In the genomic region with DNA sequence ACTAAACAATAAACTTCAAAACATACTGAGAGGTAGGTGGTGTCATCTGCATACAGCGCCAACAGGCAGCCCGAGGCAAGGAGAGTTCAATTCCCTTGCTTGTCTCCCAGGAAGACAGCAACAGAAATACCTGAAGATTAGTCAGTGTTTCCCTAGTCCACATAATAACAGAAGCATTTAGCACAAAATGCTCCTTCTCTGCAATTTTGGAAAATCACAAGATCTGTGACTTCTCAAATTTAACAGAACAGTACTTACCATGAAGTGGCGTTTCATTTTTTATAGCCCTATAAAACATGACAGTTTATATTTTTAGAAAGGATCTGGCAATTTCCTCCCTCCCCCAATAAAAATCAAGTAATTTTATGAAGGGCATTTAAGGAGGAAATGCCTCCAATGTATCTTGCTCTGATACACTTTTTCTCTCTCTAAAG, we compare ENCODE assay signal across 11 cellular contexts.
DNase-seq lines count a peak whose midpoint lies in the region; TF ChIP-seq lines count a peak whose summit lies in the region.
"Had no signal": no experiment of that assay in that cellular context is flagged by ENCODE, and none has a peak within 500 bp of the region (broad histone marks: within the 10 kb centered on the region; RNA-seq: fewer than 3 reads in every experiment).

No MANE protein-coding gene starts in this region.

- no peak overlapping the region for H2BK15ac ChIP-seq in neuronal stem cell (ENCODE audit: low read length)

- CTCF ChIA-PET in CD8-positive, alpha-beta memory T cell (lab: Charles Lee) = no interaction called here

- H3K18ac ChIP-seq in neuronal stem cell (ENCODE audit: low read length) = no peak overlapping the region

- intact Hi-C loops in sigmoid colon (cut with DNase I) = no loop called here

- peak; percentile 25 to 92 (median 58) for TF ChIP-seq EP300 in sigmoid colon (IDR thresholded peaks at IDR 0.05)

- H3K36me3 ChIP-seq in NT2/D1 (ENCODE audit: insufficient read depth, insufficient read length, low read length) = no peaks in the 10 kb centered on the region
- H3K36me3 ChIP-seq in sigmoid colon = peaks cover 0 to 10% (median 0%) of the 10 kb centered on the region in 4 donors
- no peaks in the 10 kb centered on the region for H3K36me3 ChIP-seq in neuronal stem cell (replicated peaks in 1 of 2; ENCODE audit: control insufficient read depth in 2 of 2, insufficient read depth in 2 of 2, low read length in 2 of 2)
- H3K36me3 ChIP-seq in CD8-positive, alpha-beta memory T cell (ENCODE audit: insufficient read depth, low read length) = no peaks in the 10 kb centered on the region

- H2BK5ac ChIP-seq in neuronal stem cell (ENCODE audit: low read length) = no peak overlapping the region

- no peak for TF ChIP-seq POLR2A in sigmoid colon (IDR thresholded peaks at IDR 0.05)

- H3K27me3 ChIP-seq in NT2/D1 (ENCODE audit: insufficient read depth, insufficient read length) = no peaks in the 10 kb centered on the region
- H3K27me3 ChIP-seq in sigmoid colon = no peaks in the 10 kb centered on the region
- H3K27me3 ChIP-seq in neuronal stem cell (ENCODE audit: control insufficient read depth in 3 of 3, insufficient read depth in 3 of 3, low read depth in 1 of 3, low read length in 3 of 3) = peaks cover 0 to 6% (median 0%) of the 10 kb centered on the region in 3 experiments
- no peaks in the 10 kb centered on the region for H3K27me3 ChIP-seq in CD8-positive, alpha-beta memory T cell (ENCODE audit: insufficient read depth, low read length, poor library complexity, severe bottlenecking)

- H3K4me2 ChIP-seq in neuronal stem cell (ENCODE audit: insufficient read depth, low read length, poor library complexity, severe bottlenecking) = no peak overlapping the region

- peaks cover 0 to 6% (median 0%) of the 10 kb centered on the region in 3 donors for H3K36me3 Mint-ChIP-seq in CD8-positive, alpha-beta memory T cell

- no peak overlapping the region for H3K14ac ChIP-seq in neuronal stem cell (ENCODE audit: low read length)

- H3K9me3 ChIP-seq in NT2/D1 (ENCODE audit: insufficient read depth, low read length) (peaks cover 39% of the 10 kb centered on the region), sigmoid colon (peaks cover 0 to 1% (median 0%) of the 10 kb centered on the region in 4 donors), neuronal stem cell (replicated peaks in 1 of 2; ENCODE audit: control insufficient read depth in 2 of 2, insufficient read depth in 1 of 2, low read depth in 1 of 2, low read length in 2 of 2) (peaks cover 0 to 4% of the 10 kb centered on the region in 2 donors)
- no peaks in the 10 kb centered on the region for H3K9me3 ChIP-seq in CD8-positive, alpha-beta memory T cell (ENCODE audit: low read length)

- H4K91ac ChIP-seq in neuronal stem cell (ENCODE audit: low read depth, low read length, poor library complexity) = no peak overlapping the region

- H3K4me1 ChIP-seq in NT2/D1 (ENCODE audit: insufficient read depth, insufficient read length) (no peaks in the 10 kb centered on the region), sigmoid colon (peaks cover 0 to 16% (median 15%) of the 10 kb centered on the region in 4 donors), neuronal stem cell (ENCODE audit: control insufficient read depth in 2 of 2, insufficient read depth in 1 of 2, low read depth in 1 of 2, low read length in 2 of 2) (no peaks in the 10 kb centered on the region)
- H3K4me1 ChIP-seq in CD8-positive, alpha-beta memory T cell (ENCODE audit: insufficient read depth, low read length) = no peaks in the 10 kb centered on the region

- H3K4ac ChIP-seq in neuronal stem cell (ENCODE audit: low read length) = no peak overlapping the region

- H3K4me1 Mint-ChIP-seq in CD8-positive, alpha-beta memory T cell = no peaks in the 10 kb centered on the region

- H2BK120ac ChIP-seq in neuronal stem cell (ENCODE audit: low read depth, low read length) = no peak overlapping the region

- H3K9me3 Mint-ChIP-seq in CD8-positive, alpha-beta memory T cell = peaks cover 0 to 5% (median 2%) of the 10 kb centered on the region in 5 donors

- peaks cover 21 to 52% of the 10 kb centered on the region in 2 donors for H3K27me3 Mint-ChIP-seq in CD8-positive, alpha-beta memory T cell
- H3K27me3 Mint-ChIP-seq: dendritic cell treated with granulocyte-macrophage colony-stimulating factor and Interleukin-4, amounts not matched to agents 40 ng/mL and 50 ng/mL, for 4 days had no signal

- no peak overlapping the region for H2AK5ac ChIP-seq in neuronal stem cell (ENCODE audit: low read depth, low read length)

- no peak overlapping the region for H3K9ac ChIP-seq in NT2/D1 (ENCODE audit: insufficient read length, low read depth)
- no peak overlapping the region for H3K9ac ChIP-seq in neuronal stem cell (ENCODE audit: low read depth, low read length, poor library complexity)

- 9 to 38% methylated on average over 3 of the region's 3 CpGs for WGBS in sigmoid colon, 2 donors
- WGBS in neuronal stem cell (ENCODE audit: extremely low coverage in 2 of 2, insufficient read length in 2 of 2, insufficient replicate concordance in 1 of 2), 2 donors = no CpG with 5 or more reads among the region's 3 CpGs

- H2BK12ac ChIP-seq in neuronal stem cell (ENCODE audit: low read length) = no peak overlapping the region

- no peak overlapping the region for H3K27ac Mint-ChIP-seq in CD8-positive, alpha-beta memory T cell
- H3K27ac Mint-ChIP-seq: activated naive CD8-positive, alpha-beta T cell; dendritic cell treated with granulocyte-macrophage colony-stimulating factor and Interleukin-4, amounts not matched to agents 40 ng/mL and 50 ng/mL, for 4 days had no signal

- TF ChIP-seq CTCF in fibroblast of villous mesenchyme (IDR thresholded peaks at IDR 0.05; ENCODE audit: insufficient read depth, low read depth, low read length) (no peak), sigmoid colon (IDR thresholded peaks at IDR 0.05) (no peak)

- H3K27ac ChIP-seq in sigmoid colon (peak overlapping the region in 3 of 4 donors; percentile 46 to 67 (median 53)), neuronal stem cell (replicated peaks; ENCODE audit: low read length) (no peak overlapping the region)
- H3K27ac ChIP-seq in CD8-positive, alpha-beta memory T cell (ENCODE audit: low read depth, low read length) = no peak overlapping the region

- H3K23ac ChIP-seq in neuronal stem cell (ENCODE audit: low read depth, low read length, poor library complexity) = no peak overlapping the region

- no peaks in the 10 kb centered on the region for H3K79me1 ChIP-seq in neuronal stem cell (ENCODE audit: low read depth, low read length)

- peak; percentile 9 for DNase-seq in GM04503 (ENCODE audit: low read depth)
- peak; percentile 5 for DNase-seq in NT2/D1 (ENCODE audit: low read depth, low spot score)
- peak; percentile 80 for DNase-seq in fibroblast of villous mesenchyme (ENCODE audit: low read depth)
- no peak for DNase-seq in sigmoid colon
- DNase-seq in neuronal stem cell (ENCODE audit: low spot score) = no peak
- DNase-seq in dedifferentiated amniotic fluid mesenchymal stem cell (ENCODE audit: extremely low spot score) = no peak
- no peak for DNase-seq in stimulated activated CD8-positive, alpha-beta memory T cell treated with anti-CD3 and anti-CD28 coated beads, Interleukin-4, amount 100 ng/mL, for 48 hours
- no peak for DNase-seq in CD8-positive, alpha-beta memory T cell
- DNase-seq: NCI-H1048 had no signal

- POLR2A ChIA-PET in CD8-positive, alpha-beta memory T cell (lab: Charles Lee) = no interaction called here

- H3K4me3 ChIP-seq in NT2/D1 (ENCODE audit: insufficient read length, low read depth) (no peak overlapping the region), fibroblast of villous mesenchyme (ENCODE audit: low read depth, low read length) (no peak overlapping the region), sigmoid colon (no peak overlapping the region), neuronal stem cell (ENCODE audit: low read length in 2 of 2) (no peak overlapping the region)
- H3K4me3 ChIP-seq in CD8-positive, alpha-beta memory T cell (ENCODE audit: low read length) = no peak overlapping the region

- H2AFZ ChIP-seq in neuronal stem cell (ENCODE audit: low read length) = no peak overlapping the region

- H3K4me3 Mint-ChIP-seq in CD8-positive, alpha-beta memory T cell = no peak overlapping the region
- H3K4me3 Mint-ChIP-seq: activated naive CD8-positive, alpha-beta T cell; dendritic cell treated with granulocyte-macrophage colony-stimulating factor and Interleukin-4, amounts not matched to agents 40 ng/mL and 50 ng/mL, for 4 days had no signal

- no peak overlapping the region for H4K8ac ChIP-seq in neuronal stem cell (ENCODE audit: low read depth, low read length)

Comparison
In these comparisons a context has a peak if more than half of its experiments do, and no peak if none do; other contexts are left out.
1. DNase-seq: peak in GM04503 (single experiment), NT2/D1 (single experiment) and fibroblast of villous mesenchyme (single experiment); none in sigmoid colon (single experiment), neuronal stem cell (single experiment), dedifferentiated amniotic fluid mesenchymal stem cell (single experiment), stimulated activated CD8-positive, alpha-beta memory T cell treated with anti-CD3 and anti-CD28 coated beads, Interleukin-4, amount 100 ng/mL, for 48 hours (single experiment) and CD8-positive, alpha-beta memory T cell (0 of 5).
2. H3K27ac ChIP-seq: peak in sigmoid colon (3 of 4); none in neuronal stem cell (single experiment) and CD8-positive, alpha-beta memory T cell (single experiment).